ENCODE assay signal across 8 cellular contexts in genomic region chr2:61179701-61180639, GRCh38. TPM values are rescaled to one million over a fixed set of nuclear protein-coding genes. Genes with fewer than 3 reads are reported as not detected.
DNase-seq lines count a peak whose midpoint lies in the region; ATAC-seq and TF ChIP-seq lines count a peak whose summit lies in the region.

No MANE protein-coding gene starts in this region.

- TF ChIP-seq EP300 in gastroesophageal sphincter (IDR thresholded peaks at IDR 0.05) = no peak

- no peak for TF ChIP-seq POLR2A in gastroesophageal sphincter (IDR thresholded peaks at IDR 0.05)

- H3K4me3 ChIP-seq in gastroesophageal sphincter = peak overlapping the region in 1 of 2 donors; percentile 95

- peaks cover 0 to 47% of the 10 kb centered on the region in 2 donors for H3K36me3 ChIP-seq in gastroesophageal sphincter

- H3K9me3 Mint-ChIP-seq in activated CD4-positive, alpha-beta memory T cell treated with anti-CD3 and anti-CD28 coated beads for 36 hours = no peaks in the 10 kb centered on the region

- peak overlapping the region; percentile 5 to 98 (median 88) for H3K27ac ChIP-seq in gastroesophageal sphincter

- intact Hi-C loops in activated CD4-positive, alpha-beta memory T cell treated with anti-CD3 and anti-CD28 coated beads for 36 hours (cut with micrococcal nuclease) = loop anchor here (5.0 kb wide), 1 partner anchor 363 kb away; no protein-coding TSS in a partner anchor
- intact Hi-C loops in posterior cingulate gyrus (cut with DNase I) = loop anchor here (5.0 to 10.0 kb wide), 3 partner anchors 163 to 298 kb away; partner anchors contain the start of genes PEX13, PUS10, REL and USP34

- CTCF ChIA-PET in activated CD4-positive, alpha-beta memory T cell treated with anti-CD3 and anti-CD28 coated beads for 36 hours (lab: Charles Lee) = no interaction called here

- POLR2A ChIA-PET in activated CD4-positive, alpha-beta memory T cell treated with anti-CD3 and anti-CD28 coated beads for 36 hours (lab: Charles Lee) = interaction anchor here (0.6 kb wide), 1 partner anchor 84 kb away, joined by 3 read pairs; no protein-coding TSS in a partner anchor

- 42 to 65% methylated on average over 5 to 6 of the region's 14 CpGs for whole genome bisulfite sequencing in gastroesophageal sphincter (ENCODE audit: low coverage in 1 of 2), 2 donors

- no peak for TF ChIP-seq CTCF in gastroesophageal sphincter (IDR thresholded peaks at IDR 0.05)

- H3K36me3 Mint-ChIP-seq in activated CD4-positive, alpha-beta memory T cell treated with anti-CD3 and anti-CD28 coated beads for 36 hours = peaks cover 50% of the 10 kb centered on the region

- H3K27me3 Mint-ChIP-seq in activated CD4-positive, alpha-beta memory T cell treated with anti-CD3 and anti-CD28 coated beads for 36 hours = no peaks in the 10 kb centered on the region

- H3K27ac Mint-ChIP-seq in activated CD4-positive, alpha-beta memory T cell treated with anti-CD3 and anti-CD28 coated beads for 36 hours = peak overlapping the region; percentile 40

- H3K4me1 Mint-ChIP-seq in activated CD4-positive, alpha-beta memory T cell treated with anti-CD3 and anti-CD28 coated beads for 36 hours (ENCODE audit: low read depth) = peaks cover 59% of the 10 kb centered on the region

- peak; percentile 23 for ATAC-seq in gastroesophageal sphincter
- no peak for ATAC-seq in HG02759 (IDR thresholded peaks at IDR 0.05; ENCODE audit: unreplicated experiment)
- ATAC-seq in GM18867 (IDR thresholded peaks at IDR 0.05; ENCODE audit: unreplicated experiment) = no peak
- no peak for ATAC-seq in GM19397 (IDR thresholded peaks at IDR 0.05; ENCODE audit: unreplicated experiment)

- H3K4me1 ChIP-seq in gastroesophageal sphincter = peaks cover 2 to 57% (median 41%) of the 10 kb centered on the region in 3 donors

- peak; percentile 79 for DNase-seq in GM03348 (ENCODE audit: low spot score)
- DNase-seq in activated CD4-positive, alpha-beta memory T cell treated with anti-CD3 and anti-CD28 coated beads for 36 hours = no peak
- peak; percentile 17 to 90 (median 44) for DNase-seq in posterior cingulate gyrus
- no peak for DNase-seq in NCI-H2196 treated with DMSO at 0.1 percent for 48 hours (lab: John Stamatoyannopoulos, UW; ENCODE audit: unreplicated experiment)

- peak overlapping the region; percentile 89 for H3K4me3 Mint-ChIP-seq in activated CD4-positive, alpha-beta memory T cell treated with anti-CD3 and anti-CD28 coated beads for 36 hours

- no peaks in the 10 kb centered on the region for H3K9me3 ChIP-seq in gastroesophageal sphincter

- H3K27me3 ChIP-seq in gastroesophageal sphincter = no peaks in the 10 kb centered on the region

RNA-seq across cellular contexts. Expression of gene C2orf74, which starts 18.0 kb away (rescaled TPM):
- 10 to 100 TPM; 14.7 to 15.9 TPM for total RNA-seq in activated CD4-positive, alpha-beta memory T cell treated with anti-CD3 and anti-CD28 coated beads for 36 hours
- total RNA-seq in gastroesophageal sphincter = 10 to 100 TPM; 24.0 to 41.6 (median 30.9) TPM

Comparison
In these comparisons a context has a peak if more than half of its experiments do, and no peak if none do; other contexts are left out.
1. DNase-seq: peak in GM03348 (single experiment) and posterior cingulate gyrus (10 of 10); none in activated CD4-positive, alpha-beta memory T cell treated with anti-CD3 and anti-CD28 coated beads for 36 hours (single experiment) and NCI-H2196 treated with DMSO at 0.1 percent for 48 hours (single experiment).